In genomic region chr1:246787781-246788513, GRCh38 we compare ENCODE assay signal across 16 cellular contexts.
A peak's percentile ranks its signal among the peaks of the same experiment; 100 is the strongest.
DNase-seq lines count a peak whose midpoint lies in the region; TF ChIP-seq lines count a peak whose summit lies in the region.
"Had no signal": no experiment of that assay in that cellular context is flagged by ENCODE, and none has a peak within 500 bp of the region (broad histone marks: within the 10 kb centered on the region; RNA-seq: fewer than 3 reads in every experiment).

No MANE protein-coding gene starts in this region.

- H3K9ac ChIP-seq in endodermal cell (ENCODE audit: extremely low read depth, low read length, poor library complexity, severe bottlenecking) = no peak overlapping the region

- no peak overlapping the region for H3K4me3 ChIP-seq in endodermal cell (ENCODE audit: low read length)
- H3K4me3 ChIP-seq: GM23248 had no signal

- H3K27me3 Mint-ChIP-seq in Calu3 (ENCODE audit: unreplicated experiment) (peaks cover 31% of the 10 kb centered on the region), endodermal cell (ENCODE audit: insufficient read depth) (no peaks in the 10 kb centered on the region), nephron progenitor cell (ENCODE audit: low read depth, poor library complexity) (no peaks in the 10 kb centered on the region)

- 95 to 100% methylated on average over 7 to 12 of the region's 12 CpGs for WGBS in endodermal cell (ENCODE audit: insufficient coverage in 1 of 2, insufficient read length in 1 of 2), 2 experiments

- DNase-seq in Calu3 (no peak), NCI-H69 (lab: John Stamatoyannopoulos, UW) (peak; percentile 14), endodermal cell (peak; percentile 35), nephron progenitor cell (no peak), T-helper 9 cell (no peak), HUDEP-2 (lab: John Stamatoyannopoulos, UW; ENCODE audit: unreplicated experiment in 76 of 76) (no peak), NCI-H2227 (lab: John Stamatoyannopoulos, UW; ENCODE audit: unreplicated experiment) (no peak)
- DNase-seq: Caco-2, DMS79, NCI-H1092, NCI-H146, NCI-H2081, NCI-H2227 treated with DMSO at 0.1 percent for 48 hours, NCI-H524, SHP77 had no signal

- no peaks in the 10 kb centered on the region for H3K4me1 ChIP-seq in endodermal cell (ENCODE audit: control insufficient read depth, insufficient read depth, low read length)
- H3K4me1 ChIP-seq: Caco-2 had no signal

- no peaks in the 10 kb centered on the region for H3K27me3 ChIP-seq in endodermal cell (ENCODE audit: control insufficient read depth, insufficient read depth, low read length, poor library complexity, severe bottlenecking)

- CTCF ChIA-PET in Calu3 (lab: Charles Lee) = no interaction called here

- TF ChIP-seq CTCF in Calu3 (IDR thresholded peaks at IDR 0.05; ENCODE audit: unreplicated experiment) = no peak
- TF ChIP-seq CTCF in endodermal cell (conservative IDR thresholded peaks at IDR 0.05) = no peak
- TF ChIP-seq CTCF in nephron progenitor cell (IDR thresholded peaks at IDR 0.05) = no peak

- BruUV-seq in Calu3 (replicated peaks; lab: Mats Ljungman, UMichigan) = no TSS peak

- H3K36me3 Mint-ChIP-seq in Calu3 (ENCODE audit: insufficient read depth, unreplicated experiment) (peaks cover 25% of the 10 kb centered on the region), endodermal cell (ENCODE audit: low read depth) (no peaks in the 10 kb centered on the region), nephron progenitor cell (ENCODE audit: low read depth) (peaks cover 7% of the 10 kb centered on the region)

- intact Hi-C loops in Calu3 (cut with micrococcal nuclease; ENCODE audit: unreplicated experiment) = no loop called here

- no peaks in the 10 kb centered on the region for H3K36me3 ChIP-seq in endodermal cell (ENCODE audit: control insufficient read depth, insufficient read depth, low read length)

- H3K4me1 Mint-ChIP-seq in Calu3 (ENCODE audit: low read depth, unreplicated experiment) (no peaks in the 10 kb centered on the region), endodermal cell (peaks cover 10% of the 10 kb centered on the region), nephron progenitor cell (peaks cover 44% of the 10 kb centered on the region)

- H3K9me3 Mint-ChIP-seq in Calu3 (ENCODE audit: low read depth, unreplicated experiment) (no peaks in the 10 kb centered on the region), endodermal cell (peaks cover 2% of the 10 kb centered on the region), nephron progenitor cell (no peaks in the 10 kb centered on the region)

- no peaks in the 10 kb centered on the region for H3K9me3 ChIP-seq in endodermal cell (ENCODE audit: control insufficient read depth, low read length)
- H3K9me3 ChIP-seq: Caco-2 had no signal

- H3K27ac Mint-ChIP-seq in Calu3 (ENCODE audit: unreplicated experiment) = no peak overlapping the region
- H3K27ac Mint-ChIP-seq in endodermal cell = peak overlapping the region; percentile 21
- no peak overlapping the region for H3K27ac Mint-ChIP-seq in nephron progenitor cell

- H3K4me3 Mint-ChIP-seq in Calu3 (ENCODE audit: low read depth, unreplicated experiment) (peak overlapping the region; percentile 48), endodermal cell (peak overlapping the region; percentile 30), nephron progenitor cell (peak overlapping the region; percentile 64)

- no peak overlapping the region for H3K27ac ChIP-seq in endodermal cell (ENCODE audit: low read depth, low read length)
- H3K27ac ChIP-seq: GM23248 had no signal

Comparison
In these comparisons a context has a peak if more than half of its experiments do, and no peak if none do; other contexts are left out.
1. DNase-seq: peak in NCI-H69 (single experiment) and endodermal cell (single experiment); none in Calu3 (single experiment), nephron progenitor cell (single experiment), T-helper 9 cell (single experiment), HUDEP-2 (0 of 76) and NCI-H2227 (single experiment).
2. Peak in every context shown above with its lines, with median percentiles within 50 percentile points of each other: H3K4me3 Mint-ChIP-seq.